In the genomic region with DNA sequence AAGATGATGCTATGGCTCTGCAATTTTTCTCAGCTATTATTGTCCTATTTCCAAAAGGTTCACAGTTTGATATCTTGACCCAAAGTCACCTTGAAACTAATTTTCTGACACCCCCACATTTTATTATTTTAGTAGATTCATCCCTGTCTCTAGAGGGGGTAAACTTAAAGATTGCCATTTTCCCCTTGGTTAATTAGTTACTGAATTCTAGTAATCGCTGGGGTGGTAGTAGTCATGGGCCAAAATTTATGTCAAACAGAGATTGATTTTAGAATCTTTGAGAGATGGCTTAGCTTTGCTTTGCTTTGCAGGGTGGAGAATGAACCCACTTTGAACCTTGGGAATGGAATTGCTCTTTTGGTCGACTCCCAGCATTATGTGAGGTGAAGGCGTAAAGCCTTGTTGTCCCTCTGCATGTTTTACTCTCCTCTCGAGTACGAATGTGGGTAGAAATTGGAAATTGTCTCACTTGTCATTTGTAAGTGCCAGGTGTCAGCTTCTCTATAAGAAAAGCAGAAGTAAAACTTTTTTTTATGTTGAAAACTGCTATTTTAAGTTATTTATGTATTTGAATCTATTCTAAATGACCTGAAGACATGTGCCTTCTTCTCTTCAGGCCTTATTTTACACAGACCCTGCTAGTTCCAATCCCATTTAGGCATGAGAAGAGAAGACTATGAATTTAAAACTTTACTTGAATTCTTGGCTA, we compare ENCODE assay signal across 17 cellular contexts. TPM values are rescaled to one million over a fixed set of nuclear protein-coding genes. Genes with fewer than 3 reads are reported as not detected.
DNase-seq lines count a peak whose midpoint lies in the region; ATAC-seq and TF ChIP-seq lines count a peak whose summit lies in the region.
"Had no signal": no experiment of that assay in that cellular context is flagged by ENCODE, and none has a peak within 500 bp of the region (broad histone marks: within the 10 kb centered on the region; RNA-seq: fewer than 3 reads in every experiment).

No MANE protein-coding gene starts in this region.

- ATAC-seq in GM18511 (IDR thresholded peaks at IDR 0.05; ENCODE audit: unreplicated experiment) = peak; percentile 59
- ATAC-seq in GM21723 (IDR thresholded peaks at IDR 0.05; ENCODE audit: unreplicated experiment) = peak; percentile 71
- peak; percentile 75 for ATAC-seq in HG03439 (IDR thresholded peaks at IDR 0.05; ENCODE audit: unreplicated experiment)
- ATAC-seq in memory B cell (ENCODE audit: low read depth) = peak; percentile 91
- ATAC-seq in GM18505 (IDR thresholded peaks at IDR 0.05; ENCODE audit: unreplicated experiment) = no peak
- no peak for ATAC-seq in GM21528 (IDR thresholded peaks at IDR 0.05; ENCODE audit: low FRiP score, unreplicated experiment)
- ATAC-seq: activated CD4-positive, alpha-beta T cell treated with anti-CD3 and anti-CD28 coated beads for 36 hours had no signal

- TF ChIP-seq POLR2A in Peyer's patch (IDR thresholded peaks at IDR 0.05) = no peak
- no peak for TF ChIP-seq POLR2A in GM18505 (IDR thresholded peaks at IDR 0.05; ENCODE audit: borderline replicate concordance, extremely low read depth, insufficient read depth, insufficient read length)

- no peaks in the 10 kb centered on the region for H3K9me3 ChIP-seq in Peyer's patch
- H3K9me3 ChIP-seq: adrenal gland, BE2C, vagina had no signal

- DNase-seq in memory B cell (ENCODE audit: low spot score in 2 of 2) (peak; percentile 11 to 17), Peyer's patch (no peak)
- no peak for DNase-seq in activated naive CD4-positive, alpha-beta T cell treated with anti-CD3 and anti-CD28 coated beads, Interleukin-2, amount 10 ng/mL, durations not matched to agents 7 days and 5 days
- DNase-seq: activated CD4-positive, alpha-beta T cell treated with anti-CD3 and anti-CD28 coated beads for 36 hours; activated T-cell treated with anti-CD3 and anti-CD28 coated beads, Interleukin-2, amount 50 U/mL, for 48 hours; adrenal gland; BE2C; DMS79; glutamatergic neuron; NCI-H1417; retina had no signal

- no peaks in the 10 kb centered on the region for H3K9me3 Mint-ChIP-seq in memory B cell
- H3K9me3 Mint-ChIP-seq in activated naive CD4-positive, alpha-beta T cell treated with anti-CD3 and anti-CD28 coated beads, Interleukin-2, amount 10 ng/mL, durations not matched to agents 7 days and 5 days = no peaks in the 10 kb centered on the region

- peaks cover 15% of the 10 kb centered on the region for H3K36me3 Mint-ChIP-seq in memory B cell
- H3K36me3 Mint-ChIP-seq in activated naive CD4-positive, alpha-beta T cell treated with anti-CD3 and anti-CD28 coated beads, Interleukin-2, amount 10 ng/mL, durations not matched to agents 7 days and 5 days = peaks cover under 1% of the 10 kb centered on the region

- TF ChIP-seq CTCF in Peyer's patch (IDR thresholded peaks at IDR 0.05) = no peak

- H3K27me3 Mint-ChIP-seq in memory B cell = no peaks in the 10 kb centered on the region
- no peaks in the 10 kb centered on the region for H3K27me3 Mint-ChIP-seq in activated naive CD4-positive, alpha-beta T cell treated with anti-CD3 and anti-CD28 coated beads, Interleukin-2, amount 10 ng/mL, durations not matched to agents 7 days and 5 days
- H3K27me3 Mint-ChIP-seq: activated CD4-positive, alpha-beta T cell treated with anti-CD3 and anti-CD28 coated beads for 36 hours had no signal

- peak overlapping the region; percentile 65 for H3K4me3 Mint-ChIP-seq in memory B cell
- no peak overlapping the region for H3K4me3 Mint-ChIP-seq in activated naive CD4-positive, alpha-beta T cell treated with anti-CD3 and anti-CD28 coated beads, Interleukin-2, amount 10 ng/mL, durations not matched to agents 7 days and 5 days
- H3K4me3 Mint-ChIP-seq: activated CD4-positive, alpha-beta T cell treated with anti-CD3 and anti-CD28 coated beads for 36 hours had no signal

- H3K4me1 Mint-ChIP-seq in memory B cell = peaks cover 20% of the 10 kb centered on the region
- H3K4me1 Mint-ChIP-seq in activated naive CD4-positive, alpha-beta T cell treated with anti-CD3 and anti-CD28 coated beads, Interleukin-2, amount 10 ng/mL, durations not matched to agents 7 days and 5 days = no peaks in the 10 kb centered on the region
- H3K4me1 Mint-ChIP-seq: activated CD4-positive, alpha-beta T cell treated with anti-CD3 and anti-CD28 coated beads for 36 hours had no signal

- H3K36me3 ChIP-seq in Peyer's patch = peaks cover 0 to 18% (median 0%) of the 10 kb centered on the region in 3 donors
- H3K36me3 ChIP-seq: adrenal gland, BE2C had no signal

- H3K27ac ChIP-seq in Peyer's patch = peak overlapping the region in 2 of 4 donors; percentile 50 to 62
- H3K27ac ChIP-seq: adrenal gland, vagina had no signal

- no peak overlapping the region for H3K4me3 ChIP-seq in Peyer's patch
- H3K4me3 ChIP-seq: adrenal gland, vagina had no signal

- peak overlapping the region; percentile 89 for H3K27ac Mint-ChIP-seq in memory B cell
- no peak overlapping the region for H3K27ac Mint-ChIP-seq in activated naive CD4-positive, alpha-beta T cell treated with anti-CD3 and anti-CD28 coated beads, Interleukin-2, amount 10 ng/mL, durations not matched to agents 7 days and 5 days
- H3K27ac Mint-ChIP-seq: activated CD4-positive, alpha-beta T cell treated with anti-CD3 and anti-CD28 coated beads for 36 hours had no signal

- H3K4me1 ChIP-seq in Peyer's patch = no peaks in the 10 kb centered on the region
- H3K4me1 ChIP-seq: adrenal gland, BE2C, vagina had no signal

- CTCF ChIA-PET in activated naive CD4-positive, alpha-beta T cell treated with anti-CD3 and anti-CD28 coated beads, Interleukin-2, amount 10 ng/mL, durations not matched to agents 7 days and 5 days (lab: Charles Lee) = no interaction called here

- H3K27me3 ChIP-seq in Peyer's patch = no peaks in the 10 kb centered on the region
- H3K27me3 ChIP-seq: adrenal gland, BE2C, vagina had no signal

RNA-seq across cellular contexts. Expression of a gene that starts 42.4 kb away (rescaled TPM):
- 10 to 100 TPM in 3 of 4 donors, 1 to 10 TPM in 1; 6.6 to 57.7 (median 38.0) TPM for total RNA-seq in Peyer's patch

RNA-seq across cellular contexts. Expression of a gene that starts 56.0 kb away (rescaled TPM):
- 1 to 10 TPM; 2.5 to 9.0 (median 4.3) TPM for total RNA-seq in Peyer's patch

Comparison
In these comparisons a context has a peak if more than half of its experiments do, and no peak if none do; other contexts are left out.
1. ATAC-seq: peak in GM18511 (single experiment), GM21723 (single experiment), HG03439 (single experiment) and memory B cell (single experiment); none in GM18505 (single experiment) and GM21528 (single experiment).
2. DNase-seq: peak in memory B cell (2 of 2); none in Peyer's patch (0 of 3) and activated naive CD4-positive, alpha-beta T cell treated with anti-CD3 and anti-CD28 coated beads, Interleukin-2, amount 10 ng/mL, durations not matched to agents 7 days and 5 days (single experiment).